In genomic region chr2:202278036-202278760, GRCh38 we compare ENCODE assay signal across 8 cellular contexts. TPM values are rescaled to one million over a fixed set of nuclear protein-coding genes. Genes with fewer than 3 reads are reported as not detected.
A peak's percentile ranks its signal among the peaks of the same experiment; 100 is the strongest.
DNase-seq lines count a peak whose midpoint lies in the region; ATAC-seq, FAIRE-seq and TF ChIP-seq lines count a peak whose summit lies in the region.

No MANE protein-coding gene starts in this region.

- H2AFZ ChIP-seq in OCI-LY7 (ENCODE audit: low read length) (no peak overlapping the region), endothelial cell of umbilical vein (ENCODE audit: low read depth, low read length) (no peak overlapping the region)

- H3K9ac ChIP-seq in endothelial cell of umbilical vein (replicated peaks; ENCODE audit: extremely low read depth, insufficient read depth, low read length): peak overlapping the region; percentile 36

- TF ChIP-seq CTCF in OCI-LY7 (conservative IDR thresholded peaks at IDR 0.05; ENCODE audit: low read length) (no peak), endothelial cell of umbilical vein (IDR thresholded peaks at IDR 0.05; ENCODE audit: extremely low read depth in 1 of 2, insufficient read depth in 1 of 2, low read depth in 1 of 2, low read length in 2 of 2) (no peak)

- H3K9me2 ChIP-seq in OCI-LY7 (ENCODE audit: insufficient read depth, low read length): no peaks in the 10 kb centered on the region

- POLR2A ChIA-PET in OCI-LY7 (lab: Charles Lee) (interaction anchor here (0.5 to 1.6 kb wide), 11 partner anchors 8 to 58 kb away, joined by 3 to 7 read pairs (median 3); no protein-coding TSS in a partner anchor), endothelial cell of umbilical vein (lab: Charles Lee) (no interaction called here)

- H3K4me1 ChIP-seq in OCI-LY7 (ENCODE audit: insufficient read depth, low read length, poor library complexity, severe bottlenecking) (peaks cover 3% of the 10 kb centered on the region), endothelial cell of umbilical vein (ENCODE audit: control insufficient read depth, extremely low read depth, insufficient read depth, low read length) (peaks cover 31% of the 10 kb centered on the region)

- H3K4me3 ChIP-seq in OCI-LY7 (ENCODE audit: low read depth, low read length, poor library complexity, severe bottlenecking): no peak overlapping the region
- H3K4me3 ChIP-seq in endothelial cell of umbilical vein (replicated peaks in 1 of 3; ENCODE audit: insufficient read depth in 1 of 3, low read depth in 1 of 3, low read length in 3 of 3): peak overlapping the region in 1 of 3 experiments; percentile 12
- no peak overlapping the region for H3K4me3 ChIP-seq in skin epidermis

- CTCF ChIA-PET in OCI-LY7 (lab: Charles Lee; ENCODE audit: unreplicated experiment): interaction anchor here (0.7 kb wide), 1 partner anchor 8 kb away, joined by 4 read pairs; no protein-coding TSS in a partner anchor
- CTCF ChIA-PET in endothelial cell of umbilical vein (lab: Charles Lee): interaction anchor here (0.6 to 2.3 kb wide), 32 partner anchors 7 to 1530 kb away, joined by 3 to 26 read pairs (median 3); no protein-coding TSS in a partner anchor

- dilution Hi-C loops in endothelial cell of umbilical vein (cut with MboI; ENCODE audit: extremely low pct_ligation_motif_present, low sequenced_read_pairs): no loop called here

- H3K4me2 ChIP-seq in OCI-LY7 (ENCODE audit: low read length) (no peak overlapping the region), endothelial cell of umbilical vein (ENCODE audit: insufficient read depth, low read length) (peak overlapping the region; percentile 61)

- H3K27ac ChIP-seq in OCI-LY7 (ENCODE audit: low read depth, low read length, poor library complexity, severe bottlenecking) (no peak overlapping the region), endothelial cell of umbilical vein (ENCODE audit: insufficient read depth, low read depth, low read length) (peak overlapping the region; percentile 88), skin epidermis (peak overlapping the region in 11 of 21 experiments; percentile 12 to 81 (median 43))

- intact Hi-C loops in OCI-LY7 (cut with micrococcal nuclease; ENCODE audit: unreplicated experiment) (loop anchor here (2.0 kb wide), 1 partner anchor 19 kb away; no protein-coding TSS in a partner anchor), endothelial cell of umbilical vein (cut with micrococcal nuclease) (loop anchor here (1.0 to 2.0 kb wide), 3 partner anchors 39 to 217 kb away; no protein-coding TSS in a partner anchor), left ventricle myocardium superior (cut with micrococcal nuclease) (no loop called here)

- H3K27me3 ChIP-seq in endothelial cell of umbilical vein (ENCODE audit: control insufficient read depth in 2 of 2, insufficient read depth in 2 of 2, low read length in 2 of 2): no peaks in the 10 kb centered on the region

- H3K79me2 ChIP-seq in OCI-LY7 (ENCODE audit: insufficient read depth, low read depth, low read length): peaks cover 95% of the 10 kb centered on the region
- H3K79me2 ChIP-seq in endothelial cell of umbilical vein (ENCODE audit: control insufficient read depth, insufficient read depth, low read length): peaks cover 93% of the 10 kb centered on the region

- H3K9me3 ChIP-seq in OCI-LY7 (ENCODE audit: low read length) (no peaks in the 10 kb centered on the region), endothelial cell of umbilical vein (replicated peaks; ENCODE audit: control insufficient read depth, insufficient read depth, low read length) (no peaks in the 10 kb centered on the region)

- FAIRE-seq in endothelial cell of umbilical vein (lab: Jason Lieb, UNC) (peak; percentile 80), frontal cortex (lab: Jason Lieb, UNC) (no peak)

- DNase-seq in NK-92 treated with Interleukin-12 subunit alpha and Interleukin-12 subunit beta, amount 100 ng/mL, for 24 hours (lab: John Stamatoyannopoulos, UW): peak; percentile 4
- DNase-seq in NK-92 (lab: John Stamatoyannopoulos, UW; ENCODE audit: unreplicated experiment) (no peak), OCI-LY7 (ENCODE audit: low spot score) (no peak), endothelial cell of umbilical vein (ENCODE audit: low read depth, low spot score) (peak; percentile 85), left ventricle myocardium superior (no peak), SK-N-DZ (ENCODE audit: low spot score) (no peak), frontal cortex (ENCODE audit: low spot score in 2 of 2) (no peak)

- H4K20me1 ChIP-seq in OCI-LY7 (ENCODE audit: insufficient read depth, low read length) (peaks cover 38% of the 10 kb centered on the region), endothelial cell of umbilical vein (replicated peaks; ENCODE audit: control insufficient read depth, extremely low read depth, insufficient read depth, low read length) (peaks cover 9% of the 10 kb centered on the region)

- BruUV-seq in OCI-LY7 (replicated peaks; lab: Mats Ljungman, UMichigan) (TSS peak; percentile 26), endothelial cell of umbilical vein (replicated peaks; lab: Mats Ljungman, UMichigan) (no TSS peak)

- ATAC-seq in left ventricle myocardium superior: no peak

- peaks cover 96% of the 10 kb centered on the region for H3K36me3 ChIP-seq in OCI-LY7 (ENCODE audit: insufficient read depth, low read length)
- peaks cover 9 to 24% of the 10 kb centered on the region in 2 experiments for H3K36me3 ChIP-seq in endothelial cell of umbilical vein (ENCODE audit: control insufficient read depth in 2 of 2, extremely low read depth in 1 of 2, insufficient read depth in 2 of 2, low read length in 2 of 2)

- no peaks in the 10 kb centered on the region for H3K9me1 ChIP-seq in endothelial cell of umbilical vein (replicated peaks; ENCODE audit: control insufficient read depth, extremely low read depth, insufficient read depth, low read length)

- TF ChIP-seq POLR2A in endothelial cell of umbilical vein (IDR thresholded peaks at IDR 0.05; ENCODE audit: low read depth, low read length): no peak

TF ChIP-seq in endothelial cell of umbilical vein, 7 proteins besides CTCF, POLR2A, EP300 and RAD21:
- no peak for TF ChIP-seq MYC (IDR thresholded peaks at IDR 0.05; ENCODE audit: low read depth, low read length)
- TF ChIP-seq POLR2AphosphoS5 (IDR thresholded peaks at IDR 0.05; ENCODE audit: insufficient read depth, low read depth, low read length): no peak
- TF ChIP-seq GATA2 (IDR thresholded peaks at IDR 0.05; ENCODE audit: insufficient read depth, insufficient read length, low read depth, low read length): no peak
- peak; percentile 80 for TF ChIP-seq FOS (IDR thresholded peaks at IDR 0.05; ENCODE audit: borderline replicate concordance, insufficient read depth, low read length)
- peak; percentile 90 for TF ChIP-seq JUN (IDR thresholded peaks at IDR 0.05; ENCODE audit: borderline replicate concordance, insufficient read depth, insufficient read length, low read depth)

RNA-seq across cellular contexts. Expression of gene NOP58, which starts 12.6 kb away (rescaled TPM):
- total RNA-seq in OCI-LY7 (2014; rRNA removed; shearing (Covaris generic)): 124 and 145 TPM in 2 replicates
- 172 and 174 TPM in 2 replicates for total RNA-seq in OCI-LY7 (2022)
- total RNA-seq in endothelial cell of umbilical vein: 70.6 and 71.4 TPM in 2 replicates
- 12.0 and 21.7 TPM in 2 replicates for polyA plus RNA-seq in endothelial cell of umbilical vein
- 32.7 and 34.8 TPM in 2 replicates for polyA plus RNA-seq in endothelial cell of umbilical vein (2011; cell fraction: cytosol; rRNA removed)
- 69.6 and 107 TPM in 2 replicates for polyA plus RNA-seq in endothelial cell of umbilical vein (2011; cell fraction: nucleus; rRNA removed)
- polyA plus RNA-seq in endothelial cell of umbilical vein (2012): 62.0 and 91.9 TPM in 2 replicates
- 37.5 and 46.1 TPM in 2 replicates for polyA minus RNA-seq in endothelial cell of umbilical vein
- polyA minus RNA-seq in endothelial cell of umbilical vein (2011; cell fraction: cytosol; rRNA and poly(A)+ RNA removed): 48.1 TPM
- polyA minus RNA-seq in endothelial cell of umbilical vein (2011; cell fraction: nucleus; rRNA and poly(A)+ RNA removed): 95.6 and 110 TPM in 2 replicates
- total RNA-seq in left ventricle myocardium superior: 22.5 TPM
- 124 and 136 TPM in 2 replicates for polyA plus RNA-seq in SK-N-DZ (2014; cell fraction: cytosol; rRNA removed)
- polyA plus RNA-seq in SK-N-DZ (2014; cell fraction: nucleus; rRNA removed): 247 and 339 TPM in 2 replicates
- 48.5 TPM for total RNA-seq in frontal cortex

RNA-seq across cellular contexts. Expression of gene SUMO1, which starts 39.8 kb away (rescaled TPM):
- 69.8 and 86.6 TPM in 2 replicates for total RNA-seq in OCI-LY7 (2014; rRNA removed; shearing (Covaris generic))
- total RNA-seq in OCI-LY7 (2022) (95.0 and 98.9 TPM in 2 replicates), endothelial cell of umbilical vein (102 and 105 TPM in 2 replicates), left ventricle myocardium superior (69.1 TPM), frontal cortex (177 TPM)
- 32.7 and 38.5 TPM in 2 replicates for polyA plus RNA-seq in endothelial cell of umbilical vein
- polyA plus RNA-seq in endothelial cell of umbilical vein (2011; cell fraction: cytosol; rRNA removed): 58.9 and 59.7 TPM in 2 replicates
- 20.4 and 24.1 TPM in 2 replicates for polyA plus RNA-seq in endothelial cell of umbilical vein (2011; cell fraction: nucleus; rRNA removed)
- 122 and 164 TPM in 2 replicates for polyA plus RNA-seq in endothelial cell of umbilical vein (2012)
- 39.6 and 49.1 TPM in 2 replicates for polyA minus RNA-seq in endothelial cell of umbilical vein
- polyA minus RNA-seq in endothelial cell of umbilical vein (2011; cell fraction: cytosol; rRNA and poly(A)+ RNA removed): 31.9 TPM
- polyA minus RNA-seq in endothelial cell of umbilical vein (2011; cell fraction: nucleus; rRNA and poly(A)+ RNA removed): 11.5 and 18.3 TPM in 2 replicates
- 230 and 252 TPM in 2 replicates for polyA plus RNA-seq in SK-N-DZ (2014; cell fraction: cytosol; rRNA removed)
- polyA plus RNA-seq in SK-N-DZ (2014; cell fraction: nucleus; rRNA removed): 121 and 133 TPM in 2 replicates

Comparison
In these comparisons a context has a peak if more than half of its experiments do, and no peak if none do; other contexts are left out.
1. DNase-seq: peak in NK-92 treated with Interleukin-12 subunit alpha and Interleukin-12 subunit beta, amount 100 ng/mL, for 24 hours (single experiment) and endothelial cell of umbilical vein (single experiment); none in NK-92 (single experiment), OCI-LY7 (single experiment), left ventricle myocardium superior (single experiment), SK-N-DZ (single experiment) and frontal cortex (0 of 2).